Comparison of ENCODE assay signal across 2 cellular contexts in the genomic region with DNA sequence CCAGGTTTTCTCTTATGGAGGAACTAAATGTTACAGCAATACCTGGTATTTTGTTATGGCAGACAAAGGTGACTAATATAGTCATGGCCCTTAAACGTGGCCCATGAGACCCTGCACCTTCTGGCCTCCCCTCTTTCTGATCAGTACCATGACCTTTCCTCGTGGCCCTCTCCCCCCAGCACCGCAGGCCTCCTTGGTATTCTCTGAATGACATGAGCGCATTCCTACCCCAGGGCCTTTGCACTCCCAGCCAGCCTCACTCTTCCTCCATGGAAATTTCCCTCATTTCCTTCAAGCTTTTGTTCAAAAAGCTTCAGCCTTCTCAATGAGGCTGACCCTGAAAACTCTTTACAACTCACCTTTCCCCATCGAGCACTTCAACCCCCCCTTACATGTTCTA.
TF ChIP-seq lines count a peak whose summit lies in the region.

No MANE protein-coding gene starts in this region.

TF ChIP-seq in A549, 52 proteins besides CTCF, POLR2A, EP300 and RAD21:
- TF ChIP-seq, protein P1, sequence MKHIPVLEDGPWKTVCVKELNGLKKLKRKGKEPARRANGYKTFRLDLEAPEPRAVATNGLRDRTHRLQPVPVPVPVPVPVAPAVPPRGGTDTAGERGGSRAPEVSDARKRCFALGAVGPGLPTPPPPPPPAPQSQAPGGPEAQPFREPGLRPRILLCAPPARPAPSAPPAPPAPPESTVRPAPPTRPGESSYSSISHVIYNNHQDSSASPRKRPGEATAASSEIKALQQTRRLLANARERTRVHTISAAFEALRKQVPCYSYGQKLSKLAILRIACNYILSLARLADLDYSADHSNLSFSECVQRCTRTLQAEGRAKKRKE (CRISPR knock-in tag; IDR thresholded peaks at IDR 0.05; ENCODE audit: low read depth) = no peak
- peak; percentile 35; the same call in 1 of the 2 replicates for TF ChIP-seq KDM1A (IDR thresholded peaks at IDR 0.05; ENCODE audit: low read depth)

TF ChIP-seq in HCT116, 20 proteins besides CTCF, POLR2A, EP300 and RAD21:
- TF ChIP-seq CEBPB (IDR thresholded peaks at IDR 0.05; ENCODE audit: low read depth) = no peak
- no peak for TF ChIP-seq ZFX (IDR thresholded peaks at IDR 0.05)
- TF ChIP-seq, protein P2, sequence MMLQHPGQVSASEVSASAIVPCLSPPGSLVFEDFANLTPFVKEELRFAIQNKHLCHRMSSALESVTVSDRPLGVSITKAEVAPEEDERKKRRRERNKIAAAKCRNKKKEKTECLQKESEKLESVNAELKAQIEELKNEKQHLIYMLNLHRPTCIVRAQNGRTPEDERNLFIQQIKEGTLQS (IDR thresholded peaks at IDR 0.05) = no peak
- TF ChIP-seq, protein P3, sequence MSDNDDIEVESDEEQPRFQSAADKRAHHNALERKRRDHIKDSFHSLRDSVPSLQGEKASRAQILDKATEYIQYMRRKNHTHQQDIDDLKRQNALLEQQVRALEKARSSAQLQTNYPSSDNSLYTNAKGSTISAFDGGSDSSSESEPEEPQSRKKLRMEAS (IDR thresholded peaks at IDR 0.05) = no peak
- no peak for TF ChIP-seq EZH2phosphoT487 (IDR thresholded peaks at IDR 0.05; ENCODE audit: borderline replicate concordance)
- no peak for TF ChIP-seq ELF1 (IDR thresholded peaks at IDR 0.05; ENCODE audit: borderline replicate concordance, low read depth)
- no peak for TF ChIP-seq SIN3A (IDR thresholded peaks at IDR 0.05; ENCODE audit: low read depth)
- TF ChIP-seq, protein P4, sequence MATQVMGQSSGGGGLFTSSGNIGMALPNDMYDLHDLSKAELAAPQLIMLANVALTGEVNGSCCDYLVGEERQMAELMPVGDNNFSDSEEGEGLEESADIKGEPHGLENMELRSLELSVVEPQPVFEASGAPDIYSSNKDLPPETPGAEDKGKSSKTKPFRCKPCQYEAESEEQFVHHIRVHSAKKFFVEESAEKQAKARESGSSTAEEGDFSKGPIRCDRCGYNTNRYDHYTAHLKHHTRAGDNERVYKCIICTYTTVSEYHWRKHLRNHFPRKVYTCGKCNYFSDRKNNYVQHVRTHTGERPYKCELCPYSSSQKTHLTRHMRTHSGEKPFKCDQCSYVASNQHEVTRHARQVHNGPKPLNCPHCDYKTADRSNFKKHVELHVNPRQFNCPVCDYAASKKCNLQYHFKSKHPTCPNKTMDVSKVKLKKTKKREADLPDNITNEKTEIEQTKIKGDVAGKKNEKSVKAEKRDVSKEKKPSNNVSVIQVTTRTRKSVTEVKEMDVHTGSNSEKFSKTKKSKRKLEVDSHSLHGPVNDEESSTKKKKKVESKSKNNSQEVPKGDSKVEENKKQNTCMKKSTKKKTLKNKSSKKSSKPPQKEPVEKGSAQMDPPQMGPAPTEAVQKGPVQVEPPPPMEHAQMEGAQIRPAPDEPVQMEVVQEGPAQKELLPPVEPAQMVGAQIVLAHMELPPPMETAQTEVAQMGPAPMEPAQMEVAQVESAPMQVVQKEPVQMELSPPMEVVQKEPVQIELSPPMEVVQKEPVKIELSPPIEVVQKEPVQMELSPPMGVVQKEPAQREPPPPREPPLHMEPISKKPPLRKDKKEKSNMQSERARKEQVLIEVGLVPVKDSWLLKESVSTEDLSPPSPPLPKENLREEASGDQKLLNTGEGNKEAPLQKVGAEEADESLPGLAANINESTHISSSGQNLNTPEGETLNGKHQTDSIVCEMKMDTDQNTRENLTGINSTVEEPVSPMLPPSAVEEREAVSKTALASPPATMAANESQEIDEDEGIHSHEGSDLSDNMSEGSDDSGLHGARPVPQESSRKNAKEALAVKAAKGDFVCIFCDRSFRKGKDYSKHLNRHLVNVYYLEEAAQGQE (IDR thresholded peaks at IDR 0.05; ENCODE audit: low read depth) = no peak
- TF ChIP-seq YY1 (IDR thresholded peaks at IDR 0.05; ENCODE audit: extremely low read depth, insufficient replicate concordance, low read depth, low read length) = no peak
- no peak for TF ChIP-seq JUND (IDR thresholded peaks at IDR 0.05)
- TF ChIP-seq POLR2AphosphoS5 (IDR thresholded peaks at IDR 0.05; ENCODE audit: low read depth, low read length) = no peak
- TF ChIP-seq SP1 (IDR thresholded peaks at IDR 0.05; ENCODE audit: low read depth) = no peak
- no peak for TF ChIP-seq TCF7L2 (IDR thresholded peaks at IDR 0.05; ENCODE audit: borderline replicate concordance, extremely low read depth, insufficient read depth, insufficient read length)
- no peak for TF ChIP-seq CBX3 (IDR thresholded peaks at IDR 0.05; ENCODE audit: low read depth)
- no peak for TF ChIP-seq EGR1 (IDR thresholded peaks at IDR 0.05; ENCODE audit: low read depth)
- TF ChIP-seq FOSL1 (IDR thresholded peaks at IDR 0.05; ENCODE audit: low read depth) = no peak
- no peak for TF ChIP-seq EZH2 (IDR thresholded peaks at IDR 0.05)
- no peak for TF ChIP-seq SRF (IDR thresholded peaks at IDR 0.05; ENCODE audit: low read depth)
- no peak for TF ChIP-seq ZNF274 (IDR thresholded peaks at IDR 0.05; ENCODE audit: low read depth, low read length)
- TF ChIP-seq, protein P5, sequence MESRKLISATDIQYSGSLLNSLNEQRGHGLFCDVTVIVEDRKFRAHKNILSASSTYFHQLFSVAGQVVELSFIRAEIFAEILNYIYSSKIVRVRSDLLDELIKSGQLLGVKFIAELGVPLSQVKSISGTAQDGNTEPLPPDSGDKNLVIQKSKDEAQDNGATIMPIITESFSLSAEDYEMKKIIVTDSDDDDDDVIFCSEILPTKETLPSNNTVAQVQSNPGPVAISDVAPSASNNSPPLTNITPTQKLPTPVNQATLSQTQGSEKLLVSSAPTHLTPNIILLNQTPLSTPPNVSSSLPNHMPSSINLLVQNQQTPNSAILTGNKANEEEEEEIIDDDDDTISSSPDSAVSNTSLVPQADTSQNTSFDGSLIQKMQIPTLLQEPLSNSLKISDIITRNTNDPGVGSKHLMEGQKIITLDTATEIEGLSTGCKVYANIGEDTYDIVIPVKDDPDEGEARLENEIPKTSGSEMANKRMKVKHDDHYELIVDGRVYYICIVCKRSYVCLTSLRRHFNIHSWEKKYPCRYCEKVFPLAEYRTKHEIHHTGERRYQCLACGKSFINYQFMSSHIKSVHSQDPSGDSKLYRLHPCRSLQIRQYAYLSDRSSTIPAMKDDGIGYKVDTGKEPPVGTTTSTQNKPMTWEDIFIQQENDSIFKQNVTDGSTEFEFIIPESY (IDR thresholded peaks at IDR 0.05; ENCODE audit: extremely low read depth, insufficient replicate concordance, low read length) = no peak
